In genomic region chr1:8015036-8015808, GRCh38 we compare ENCODE assay signal across 8 cellular contexts. TPM values are rescaled to one million over a fixed set of nuclear protein-coding genes. Genes with fewer than 3 reads are reported as not detected.
A peak's percentile ranks its signal among the peaks of the same experiment; 100 is the strongest.
DNase-seq lines count a peak whose midpoint lies in the region; ATAC-seq and TF ChIP-seq lines count a peak whose summit lies in the region.

No MANE protein-coding gene starts in this region.

- peaks cover 69% of the 10 kb centered on the region for H3K79me2 ChIP-seq in neural progenitor cell (ENCODE audit: low read depth)

- no peaks in the 10 kb centered on the region for H3K36me3 Mint-ChIP-seq in activated CD8-positive, alpha-beta T cell treated with anti-CD3 and anti-CD28 coated beads, Interleukin-2, amount 10 ng/mL, durations not matched to agents 7 days and 5 days (ENCODE audit: low read depth)
- peaks cover 14% of the 10 kb centered on the region for H3K36me3 Mint-ChIP-seq in neural progenitor cell

- H3K4me1 Mint-ChIP-seq in activated CD8-positive, alpha-beta T cell treated with anti-CD3 and anti-CD28 coated beads, Interleukin-2, amount 10 ng/mL, durations not matched to agents 7 days and 5 days (ENCODE audit: low read depth) = no peaks in the 10 kb centered on the region
- H3K4me1 Mint-ChIP-seq in neural progenitor cell = peaks cover 54% of the 10 kb centered on the region

- no peak overlapping the region for H3K4me3 ChIP-seq in neural progenitor cell

- peak; percentile 65 for ATAC-seq in activated CD8-positive, alpha-beta T cell treated with anti-CD3 and anti-CD28 coated beads, Interleukin-2, amount 10 ng/mL, durations not matched to agents 7 days and 5 days
- ATAC-seq in foreskin keratinocyte (peak; percentile 72), HG03139 (IDR thresholded peaks at IDR 0.05; ENCODE audit: unreplicated experiment) (no peak)

- H3K9me3 ChIP-seq in neural progenitor cell (ENCODE audit: low read depth) = no peaks in the 10 kb centered on the region

- peaks cover 29% of the 10 kb centered on the region for H3F3A ChIP-seq in neural progenitor cell (ENCODE audit: low read depth)

- no peak overlapping the region for H3K4me3 Mint-ChIP-seq in activated CD8-positive, alpha-beta T cell treated with anti-CD3 and anti-CD28 coated beads, Interleukin-2, amount 10 ng/mL, durations not matched to agents 7 days and 5 days
- H3K4me3 Mint-ChIP-seq in neural progenitor cell = peak overlapping the region; percentile 59

- POLR2A ChIA-PET in activated CD8-positive, alpha-beta T cell treated with anti-CD3 and anti-CD28 coated beads, Interleukin-2, amount 10 ng/mL, durations not matched to agents 7 days and 5 days (lab: Charles Lee) = no interaction called here

- peaks cover 19% of the 10 kb centered on the region for H3K27me3 Mint-ChIP-seq in activated CD8-positive, alpha-beta T cell treated with anti-CD3 and anti-CD28 coated beads, Interleukin-2, amount 10 ng/mL, durations not matched to agents 7 days and 5 days (ENCODE audit: low read depth)
- H3K27me3 Mint-ChIP-seq in neural progenitor cell (ENCODE audit: insufficient read depth, low read depth) = no peaks in the 10 kb centered on the region

- peaks cover 52% of the 10 kb centered on the region for H3K4me1 ChIP-seq in foreskin keratinocyte
- H3K4me1 ChIP-seq in neural progenitor cell = peaks cover 49% of the 10 kb centered on the region

- H3K27me3 ChIP-seq in foreskin keratinocyte (no peaks in the 10 kb centered on the region), neural progenitor cell (no peaks in the 10 kb centered on the region)

- H3K9me3 Mint-ChIP-seq in activated CD8-positive, alpha-beta T cell treated with anti-CD3 and anti-CD28 coated beads, Interleukin-2, amount 10 ng/mL, durations not matched to agents 7 days and 5 days (ENCODE audit: insufficient read depth) = no peaks in the 10 kb centered on the region
- no peaks in the 10 kb centered on the region for H3K9me3 Mint-ChIP-seq in neural progenitor cell

- H3K27ac Mint-ChIP-seq in activated CD8-positive, alpha-beta T cell treated with anti-CD3 and anti-CD28 coated beads, Interleukin-2, amount 10 ng/mL, durations not matched to agents 7 days and 5 days = no peak overlapping the region
- no peak overlapping the region for H3K27ac Mint-ChIP-seq in neural progenitor cell

- H3K9ac ChIP-seq in neural progenitor cell = no peak overlapping the region

- DNase-seq in GM19240 (ENCODE audit: insufficient read length, low spot score) (peak; percentile 24), NCI-H510A (lab: John Stamatoyannopoulos, UW) (peak; percentile 76), foreskin keratinocyte (peak in 1 of 2 donors; percentile 76), neural progenitor cell (ENCODE audit: low spot score) (peak; percentile 78), cortex of kidney (lab: John Stamatoyannopoulos, UW) (no peak)
- peak; percentile 62 for DNase-seq in activated CD8-positive, alpha-beta T cell treated with anti-CD3 and anti-CD28 coated beads, Interleukin-2, amount 10 ng/mL, durations not matched to agents 7 days and 5 days

- H3K27ac ChIP-seq in C4-2B (peak overlapping the region; percentile 68; the same call in 1 of the 2 replicates), foreskin keratinocyte (peak overlapping the region; percentile 46), neural progenitor cell (no peak overlapping the region)

- H3K4me2 ChIP-seq in neural progenitor cell = peak overlapping the region; percentile 83

- TF ChIP-seq CTCF in C4-2B (conservative IDR thresholded peaks at IDR 0.05) (peak; percentile 82), foreskin keratinocyte (conservative IDR thresholded peaks at IDR 0.05) (peak; percentile 90), neural progenitor cell (IDR thresholded peaks at IDR 0.05) (peak; percentile 82)

- CTCF ChIA-PET in activated CD8-positive, alpha-beta T cell treated with anti-CD3 and anti-CD28 coated beads, Interleukin-2, amount 10 ng/mL, durations not matched to agents 7 days and 5 days (lab: Charles Lee) = interaction anchor here (0.6 to 10.2 kb wide), 58 partner anchors 8 to 806 kb away, joined by 3 to 105 read pairs (median 5); partner anchors contain the start of genes ERRFI1 and SLC45A1

- no peak overlapping the region for H2AFZ ChIP-seq in neural progenitor cell (replicated peaks)

- peaks cover 6% of the 10 kb centered on the region for H3K36me3 ChIP-seq in neural progenitor cell

- peaks cover 16% of the 10 kb centered on the region for H4K20me1 ChIP-seq in neural progenitor cell (ENCODE audit: low read depth)

RNA-seq across cellular contexts. Expression of gene ERRFI1, which starts 10.9 kb away (rescaled TPM):
- under 1 TPM in 1 of 2 experiments, not detected in 1; 0.21 TPM for total RNA-seq in activated CD8-positive, alpha-beta T cell treated with anti-CD3 and anti-CD28 coated beads, Interleukin-2, amount 10 ng/mL, durations not matched to agents 7 days and 5 days
- 98.3 and 108 TPM in 2 replicates for total RNA-seq in foreskin keratinocyte
- 39.9 and 53.9 TPM in 2 replicates for polyA plus RNA-seq in foreskin keratinocyte
- 35.3 and 44.8 TPM in 2 replicates for total RNA-seq in neural progenitor cell (ENCODE audit: low replicate concordance)

RNA-seq across cellular contexts. Expression of gene PARK7, which starts 53.7 kb away (rescaled TPM):
- total RNA-seq in activated CD8-positive, alpha-beta T cell treated with anti-CD3 and anti-CD28 coated beads, Interleukin-2, amount 10 ng/mL, durations not matched to agents 7 days and 5 days = 100 to 1,000 TPM; 296 to 302 TPM
- total RNA-seq in foreskin keratinocyte (205 and 269 TPM in 2 replicates), neural progenitor cell (ENCODE audit: low replicate concordance) (193 and 214 TPM in 2 replicates)
- polyA plus RNA-seq in foreskin keratinocyte = 436 and 503 TPM in 2 replicates

Comparison
In these comparisons a context has a peak if more than half of its experiments do, and no peak if none do; other contexts are left out.
1. RNA of gene ERRFI1, which starts 10.9 kb away (total RNA-seq): 98.3 to 108 TPM in foreskin keratinocyte and 35.3 to 44.8 TPM in neural progenitor cell; 0.21 TPM in activated CD8-positive, alpha-beta T cell treated with anti-CD3 and anti-CD28 coated beads, Interleukin-2, amount 10 ng/mL, durations not matched to agents 7 days and 5 days; every median in the first group is over 10 times any median in the second.
2. Peak in every context shown above with its lines, with median percentiles within 50 percentile points of each other: CTCF ChIP-seq.